13 cellular contexts compared by ENCODE assay signal in the genomic region with DNA sequence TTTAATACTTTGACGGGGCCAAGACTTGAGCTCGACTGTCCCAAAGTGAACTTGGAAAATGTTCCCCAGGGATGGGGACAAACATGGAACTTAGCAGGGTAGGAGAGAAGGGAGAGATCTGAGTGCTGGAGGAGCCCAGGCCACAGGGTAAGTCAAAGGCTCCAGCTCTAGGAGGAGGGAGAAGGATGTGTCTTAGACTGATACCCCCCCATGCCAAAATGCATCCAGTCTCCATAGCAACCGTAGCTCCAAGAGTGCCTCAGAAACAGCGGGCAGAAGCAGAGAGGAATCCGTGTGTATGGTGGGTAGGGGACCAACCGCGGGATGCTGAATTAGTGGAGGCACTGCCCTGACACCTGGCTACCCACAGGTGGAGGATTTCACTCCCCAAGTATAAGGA. TPM values are rescaled to one million over a fixed set of nuclear protein-coding genes. Genes with fewer than 3 reads are reported as not detected.
A peak's percentile ranks its signal among the peaks of the same experiment; 100 is the strongest.
DNase-seq lines count a peak whose midpoint lies in the region; ATAC-seq and TF ChIP-seq lines count a peak whose summit lies in the region.
"Had no signal": no experiment of that assay in that cellular context is flagged by ENCODE, and none has a peak within 500 bp of the region (broad histone marks: within the 10 kb centered on the region; RNA-seq: fewer than 3 reads in every experiment).

No MANE protein-coding gene starts in this region.

- TF ChIP-seq EP300 in SK-N-SH (IDR thresholded peaks at IDR 0.05; ENCODE audit: borderline replicate concordance in 1 of 2, low read depth in 1 of 2, low read length in 1 of 2): no peak

- H3F3A ChIP-seq in SK-N-SH (replicated peaks; ENCODE audit: insufficient read depth): peaks cover 18% of the 10 kb centered on the region

- H3K36me3 Mint-ChIP-seq in neural crest cell (ENCODE audit: low read depth): no peaks in the 10 kb centered on the region

- H3K4me3 Mint-ChIP-seq in neural crest cell: peak overlapping the region; percentile 86

- no peak for TF ChIP-seq CTCF in SK-N-SH (IDR thresholded peaks at IDR 0.05)
- TF ChIP-seq CTCF in neural crest cell (conservative IDR thresholded peaks at IDR 0.05): no peak

- WGBS in SK-N-SH (ENCODE audit: low lambda C conversion rate): 49% methylated on average over 7 of the region's 7 CpGs

- H3K9me3 ChIP-seq in SK-N-SH (no peaks in the 10 kb centered on the region), HUES6 (ENCODE audit: control insufficient read depth, insufficient read depth, low read depth, low read length) (no peaks in the 10 kb centered on the region), Karpas-422 (ENCODE audit: low read length) (no peaks in the 10 kb centered on the region)
- H3K9me3 ChIP-seq: right atrium auricular region, transverse colon had no signal

- TF ChIP-seq RAD21 in SK-N-SH (IDR thresholded peaks at IDR 0.05; ENCODE audit: low read length): no peak

- no peaks in the 10 kb centered on the region for H3K9me3 Mint-ChIP-seq in neural crest cell

- no peaks in the 10 kb centered on the region for H3K9me2 ChIP-seq in SK-N-SH
- no peaks in the 10 kb centered on the region for H3K9me2 ChIP-seq in Karpas-422 (replicated peaks; ENCODE audit: insufficient read depth, low read length)

- H3K27ac ChIP-seq in SK-N-SH (ENCODE audit: low read depth in 2 of 2, low read length in 1 of 2) (peak overlapping the region in 1 of 2 experiments; percentile 5; a peak in 1 of 4 replicates), HUES6 (ENCODE audit: low read depth, low read length) (no peak overlapping the region), angular gyrus (ENCODE audit: low read depth, low read length) (peak overlapping the region; percentile 48), Karpas-422 (ENCODE audit: low read length) (no peak overlapping the region)
- H3K27ac ChIP-seq: transverse colon had no signal

- CTCF ChIA-PET in SK-N-SH (lab: Yijun Ruan, JAX): interaction anchor here (0.7 to 7.1 kb wide), 6 partner anchors 9 to 156 kb away, joined by 3 to 133 read pairs (median 6); no protein-coding TSS in a partner anchor

- no peaks in the 10 kb centered on the region for H4K20me1 ChIP-seq in SK-N-SH (ENCODE audit: insufficient read depth)
- no peaks in the 10 kb centered on the region for H4K20me1 ChIP-seq in Karpas-422 (ENCODE audit: insufficient read depth, low read depth, low read length)

- H2AFZ ChIP-seq in SK-N-SH (ENCODE audit: low read depth): no peak overlapping the region
- H2AFZ ChIP-seq in Karpas-422 (ENCODE audit: low read length): no peak overlapping the region

- H3K4me3 ChIP-seq in SK-N-SH (ENCODE audit: low read depth in 2 of 2, low read length in 1 of 2) (peak overlapping the region in 1 of 2 experiments; percentile 63; a peak in 1 of 4 replicates), HUES6 (ENCODE audit: low read depth, low read length) (peak overlapping the region; percentile 52), Karpas-422 (ENCODE audit: low read length) (no peak overlapping the region)

- H3K27ac Mint-ChIP-seq in neural crest cell (ENCODE audit: unreplicated experiment): no peak overlapping the region

- H3K27me3 ChIP-seq in SK-N-SH (ENCODE audit: insufficient read depth): no peaks in the 10 kb centered on the region
- H3K27me3 ChIP-seq in HUES6 (ENCODE audit: control insufficient read depth, insufficient read depth, low read length): peaks cover 95% of the 10 kb centered on the region
- no peaks in the 10 kb centered on the region for H3K27me3 ChIP-seq in Karpas-422 (ENCODE audit: low read length)

- H3K4me2 ChIP-seq in SK-N-SH: peak overlapping the region; percentile 87; the same call in 1 of the 2 replicates
- H3K4me2 ChIP-seq in Karpas-422 (ENCODE audit: low read depth, low read length, poor library complexity, severe bottlenecking): no peak overlapping the region

- H3K36me3 ChIP-seq in SK-N-SH (replicated peaks in 1 of 2; ENCODE audit: control insufficient read depth in 1 of 2, insufficient read depth in 2 of 2, low read length in 1 of 2) (no peaks in the 10 kb centered on the region), HUES6 (ENCODE audit: control insufficient read depth, insufficient read depth, low read length) (no peaks in the 10 kb centered on the region), Karpas-422 (ENCODE audit: insufficient read depth, low read length) (no peaks in the 10 kb centered on the region)
- H3K36me3 ChIP-seq: right atrium auricular region, transverse colon had no signal

- H3K79me2 ChIP-seq in SK-N-SH (ENCODE audit: insufficient read depth) (no peaks in the 10 kb centered on the region), Karpas-422 (ENCODE audit: low read length) (peaks cover 30% of the 10 kb centered on the region)

- H3K27me3 Mint-ChIP-seq in neural crest cell (ENCODE audit: low read depth): peaks cover 88% of the 10 kb centered on the region

- no peak for DNase-seq in SK-N-SH
- no peak for DNase-seq in neural crest cell (ENCODE audit: low read depth, low spot score)
- no peak for DNase-seq in NCI-H82 treated with DMSO at 0.1 percent for 48 hours (lab: John Stamatoyannopoulos, UW; ENCODE audit: unreplicated experiment)
- no peak for DNase-seq in Karpas-422
- DNase-seq: GF-D8, mammary epithelial cell, RPMI8226, transverse colon had no signal

- ATAC-seq in SK-N-SH treated with all-trans-retinoic acid at 6 μM for 48 hours (no peak), GM19467 (IDR thresholded peaks at IDR 0.05; ENCODE audit: unreplicated experiment) (no peak)

- H3K4me1 ChIP-seq in SK-N-SH (ENCODE audit: control insufficient read depth in 1 of 2, insufficient read depth in 2 of 2, low read depth in 1 of 2, low read length in 1 of 2) (peaks cover 0 to 35% of the 10 kb centered on the region in 2 experiments; a peak in 2 of 4 replicates), HUES6 (ENCODE audit: control insufficient read depth, insufficient read depth, low read length) (peaks cover 16% of the 10 kb centered on the region), Karpas-422 (ENCODE audit: low read length) (peaks cover 38% of the 10 kb centered on the region)

- POLR2A ChIA-PET in SK-N-SH (lab: Yijun Ruan, JAX): no interaction called here

- peaks cover 24% of the 10 kb centered on the region for H3K4me1 Mint-ChIP-seq in neural crest cell

- H3K9ac ChIP-seq in SK-N-SH (no peak overlapping the region), HUES6 (ENCODE audit: low read length) (no peak overlapping the region), Karpas-422 (ENCODE audit: low read length) (no peak overlapping the region)

TF ChIP-seq in SK-N-SH, 30 proteins besides CTCF, POLR2A, EP300 and RAD21 (continues in another document):
- TF ChIP-seq CHD2 (IDR thresholded peaks at IDR 0.05; ENCODE audit: low read length, partially characterized antibody) (no peak), EZH2phosphoT487 (IDR thresholded peaks at IDR 0.05; ENCODE audit: borderline replicate concordance, low read depth) (no peak), RCOR1 (IDR thresholded peaks at IDR 0.05; ENCODE audit: low read length) (no peak)

TF ChIP-seq in SK-N-SH treated with all-trans-retinoic acid at 6 μM for 48 hours, 23 proteins besides CTCF, POLR2A, EP300 and RAD21 (continues in another document):
- TF ChIP-seq, protein P1, sequence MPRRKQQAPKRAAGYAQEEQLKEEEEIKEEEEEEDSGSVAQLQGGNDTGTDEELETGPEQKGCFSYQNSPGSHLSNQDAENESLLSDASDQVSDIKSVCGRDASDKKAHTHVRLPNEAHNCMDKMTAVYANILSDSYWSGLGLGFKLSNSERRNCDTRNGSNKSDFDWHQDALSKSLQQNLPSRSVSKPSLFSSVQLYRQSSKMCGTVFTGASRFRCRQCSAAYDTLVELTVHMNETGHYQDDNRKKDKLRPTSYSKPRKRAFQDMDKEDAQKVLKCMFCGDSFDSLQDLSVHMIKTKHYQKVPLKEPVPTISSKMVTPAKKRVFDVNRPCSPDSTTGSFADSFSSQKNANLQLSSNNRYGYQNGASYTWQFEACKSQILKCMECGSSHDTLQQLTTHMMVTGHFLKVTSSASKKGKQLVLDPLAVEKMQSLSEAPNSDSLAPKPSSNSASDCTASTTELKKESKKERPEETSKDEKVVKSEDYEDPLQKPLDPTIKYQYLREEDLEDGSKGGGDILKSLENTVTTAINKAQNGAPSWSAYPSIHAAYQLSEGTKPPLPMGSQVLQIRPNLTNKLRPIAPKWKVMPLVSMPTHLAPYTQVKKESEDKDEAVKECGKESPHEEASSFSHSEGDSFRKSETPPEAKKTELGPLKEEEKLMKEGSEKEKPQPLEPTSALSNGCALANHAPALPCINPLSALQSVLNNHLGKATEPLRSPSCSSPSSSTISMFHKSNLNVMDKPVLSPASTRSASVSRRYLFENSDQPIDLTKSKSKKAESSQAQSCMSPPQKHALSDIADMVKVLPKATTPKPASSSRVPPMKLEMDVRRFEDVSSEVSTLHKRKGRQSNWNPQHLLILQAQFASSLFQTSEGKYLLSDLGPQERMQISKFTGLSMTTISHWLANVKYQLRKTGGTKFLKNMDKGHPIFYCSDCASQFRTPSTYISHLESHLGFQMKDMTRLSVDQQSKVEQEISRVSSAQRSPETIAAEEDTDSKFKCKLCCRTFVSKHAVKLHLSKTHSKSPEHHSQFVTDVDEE (CRISPR knock-in tag; IDR thresholded peaks at IDR 0.05): no peak
- no peak for TF ChIP-seq RARB (CRISPR knock-in tag; IDR thresholded peaks at IDR 0.05)

RNA-seq across cellular contexts. Expression of a gene that starts 0.8 kb away (rescaled TPM):
- polyA plus RNA-seq in SK-N-SH (2012; rRNA removed): 3.9 and 5.2 TPM in 2 replicates
- 1.7 and 2.9 TPM in 2 replicates for polyA plus RNA-seq in SK-N-SH (2012; cell fraction: cytosol; rRNA removed)
- polyA plus RNA-seq in SK-N-SH (2012; cell fraction: nucleus; rRNA removed): 19.2 and 24.6 TPM in 2 replicates
- total RNA-seq in neural crest cell: 3.9 and 4.1 TPM in 2 replicates
- total RNA-seq in Karpas-422 (2014; rRNA removed; shearing (Covaris generic); ENCODE audit: low replicate concordance): 6.7 and 12.0 TPM in 2 replicates

RNA-seq across cellular contexts. Expression of a gene that starts 5.5 kb away (rescaled TPM):
- polyA plus RNA-seq in SK-N-SH (2012; rRNA removed): 36.8 and 42.8 TPM in 2 replicates
- polyA plus RNA-seq in SK-N-SH (2012; cell fraction: cytosol; rRNA removed): 41.5 and 44.8 TPM in 2 replicates
- polyA plus RNA-seq in SK-N-SH (2012; cell fraction: nucleus; rRNA removed): 21.8 and 54.2 TPM in 2 replicates
- 23.5 and 26.9 TPM in 2 replicates for total RNA-seq in neural crest cell
- total RNA-seq in Karpas-422 (2014; rRNA removed; shearing (Covaris generic); ENCODE audit: low replicate concordance): 33.3 and 42.7 TPM in 2 replicates

RNA-seq across cellular contexts. Expression of a gene that starts 12.7 kb away (rescaled TPM):
- 324 and 395 TPM in 2 replicates for polyA plus RNA-seq in SK-N-SH (2012; rRNA removed)
- polyA plus RNA-seq in SK-N-SH (2012; cell fraction: cytosol; rRNA removed): 245 and 311 TPM in 2 replicates
- polyA plus RNA-seq in SK-N-SH (2012; cell fraction: nucleus; rRNA removed): 189 and 210 TPM in 2 replicates
- total RNA-seq in neural crest cell: 332 and 333 TPM in 2 replicates
- 154 and 164 TPM in 2 replicates for total RNA-seq in Karpas-422 (2014; rRNA removed; shearing (Covaris generic); ENCODE audit: low replicate concordance)

RNA-seq across cellular contexts. Expression of a gene that starts 15.5 kb away (rescaled TPM):
- polyA plus RNA-seq in SK-N-SH (2012; rRNA removed): 21.2 and 24.2 TPM in 2 replicates
- polyA plus RNA-seq in SK-N-SH (2012; cell fraction: cytosol; rRNA removed): 11.5 and 17.1 TPM in 2 replicates
- polyA plus RNA-seq in SK-N-SH (2012; cell fraction: nucleus; rRNA removed): 37.4 and 43.9 TPM in 2 replicates
- total RNA-seq in neural crest cell: 16.7 and 18.8 TPM in 2 replicates
- total RNA-seq in Karpas-422 (2014; rRNA removed; shearing (Covaris generic); ENCODE audit: low replicate concordance): 30.3 and 45.9 TPM in 2 replicates

RNA-seq across cellular contexts. Expression of a gene that starts 27.5 kb away (rescaled TPM):
- 1.7 and 2.3 TPM in 2 replicates for polyA plus RNA-seq in SK-N-SH (2012; rRNA removed)
- 0.41 and 0.59 TPM in 2 replicates for polyA plus RNA-seq in SK-N-SH (2012; cell fraction: cytosol; rRNA removed)
- 19.4 TPM in 2 replicates for polyA plus RNA-seq in SK-N-SH (2012; cell fraction: nucleus; rRNA removed)
- total RNA-seq in neural crest cell: 3.2 and 4.2 TPM in 2 replicates
- total RNA-seq in Karpas-422 (2014; rRNA removed; shearing (Covaris generic); ENCODE audit: low replicate concordance): 0.86 and 3.5 TPM in 2 replicates
